Comparison of ENCODE assay signal across 18 cellular contexts in genomic region chr5:15440434-15440833, GRCh38. TPM values are rescaled to one million over a fixed set of nuclear protein-coding genes. Genes with fewer than 3 reads are reported as not detected.
A peak's percentile ranks its signal among the peaks of the same experiment; 100 is the strongest.
DNase-seq lines count a peak whose midpoint lies in the region; ATAC-seq and TF ChIP-seq lines count a peak whose summit lies in the region.
"Had no signal": no experiment of that assay in that cellular context is flagged by ENCODE, and none has a peak within 500 bp of the region (broad histone marks: within the 10 kb centered on the region; RNA-seq: fewer than 3 reads in every experiment).

No MANE protein-coding gene starts in this region.

- H3K27ac ChIP-seq in right atrium auricular region: no peak overlapping the region
- H3K27ac ChIP-seq: 22Rv1, HL-60, SK-N-MC had no signal

- H3K9me3 ChIP-seq in right atrium auricular region: no peaks in the 10 kb centered on the region

- intact Hi-C loops in Right ventricle myocardium superior (cut with DNase I): no loop called here

- TF ChIP-seq CTCF in right atrium auricular region (IDR thresholded peaks at IDR 0.05): no peak

- ATAC-seq in Right ventricle myocardium superior (ENCODE audit: poor library complexity) (peak; percentile 34), HG03442 (IDR thresholded peaks at IDR 0.05; ENCODE audit: unreplicated experiment) (no peak)
- ATAC-seq: K562, PC-3 had no signal

- H3K4me3 ChIP-seq in right atrium auricular region: no peak overlapping the region
- H3K4me3 ChIP-seq: K562, SK-N-MC had no signal

- H3K27me3 ChIP-seq in right atrium auricular region: no peaks in the 10 kb centered on the region

- no peak for DNase-seq in Right ventricle myocardium superior
- DNase-seq in right atrium auricular region (ENCODE audit: low spot score): no peak
- peak; percentile 19 for DNase-seq in SW480 (ENCODE audit: low spot score)
- peak; percentile 67 for DNase-seq in islet precursor cell
- no peak for DNase-seq in NOMO-1 treated with DMSO at 0.1 percent for 48 hours (lab: John Stamatoyannopoulos, UW; ENCODE audit: unreplicated experiment)
- no peak for DNase-seq in hepatic stellate cell (ENCODE audit: low spot score)
- no peak for DNase-seq in epidermal melanocyte (ENCODE audit: insufficient read length, low spot score)
- DNase-seq: DMS53, NCI-H1092 treated with DMSO at 0.1 percent for 48 hours, NCI-H1694, NCI-H69, PC-3 had no signal

- H3K4me1 ChIP-seq in right atrium auricular region: no peaks in the 10 kb centered on the region

- no peaks in the 10 kb centered on the region for H3K36me3 ChIP-seq in right atrium auricular region

RNA-seq across cellular contexts. Expression of gene FBXL7, which starts 59.5 kb away (rescaled TPM):
- total RNA-seq in Right ventricle myocardium superior (16.2 TPM), right atrium auricular region (10 to 100 TPM; 16.6 to 18.4 TPM)
- total RNA-seq: G401 had no signal

Comparison
In these comparisons a context has a peak if more than half of its experiments do, and no peak if none do; other contexts are left out.
1. DNase-seq: peak in SW480 (single experiment) and islet precursor cell (single experiment); none in Right ventricle myocardium superior (single experiment), right atrium auricular region (single experiment), NOMO-1 treated with DMSO at 0.1 percent for 48 hours (single experiment), hepatic stellate cell (single experiment) and epidermal melanocyte (single experiment).